In the genomic region with DNA sequence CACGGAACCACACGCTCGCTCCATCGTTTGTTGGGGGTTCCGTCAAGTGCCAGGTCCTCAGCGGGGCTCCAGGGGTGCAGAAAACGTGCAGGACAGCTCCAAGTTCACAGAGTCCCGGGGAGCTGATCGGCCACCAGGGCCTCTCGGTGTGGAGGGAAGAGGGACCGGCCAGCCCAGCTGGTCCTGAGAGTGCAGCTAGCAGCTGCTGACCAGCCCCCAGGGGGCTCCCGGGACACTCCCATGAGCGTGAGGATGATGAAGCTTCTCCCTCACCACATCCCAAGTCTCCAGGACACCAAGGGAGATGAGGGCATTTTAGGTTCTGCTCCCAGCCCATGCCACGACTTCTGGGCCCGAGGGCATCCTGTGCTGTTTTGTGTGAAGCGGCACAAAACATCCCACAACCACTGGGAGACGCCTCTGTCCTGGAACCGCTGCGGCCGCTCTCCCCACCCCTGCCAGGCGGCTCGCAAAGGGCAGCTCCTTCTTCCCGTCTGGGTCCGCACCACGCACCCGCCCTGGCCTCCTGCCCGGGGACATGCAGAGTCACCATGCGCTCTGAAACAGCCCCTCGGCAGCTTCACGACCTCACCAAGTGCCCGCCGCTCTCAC, we compare ENCODE assay signal across 1 cellular context.
TF ChIP-seq lines count a peak whose summit lies in the region.

No MANE protein-coding gene starts in this region.

TF ChIP-seq in H1, 55 proteins besides CTCF, POLR2A, EP300 and RAD21:
- no peak for TF ChIP-seq TAF1 (IDR thresholded peaks at IDR 0.05; ENCODE audit: low read depth, low read length)
- no peak for TF ChIP-seq RNF2 (IDR thresholded peaks at IDR 0.05; ENCODE audit: borderline replicate concordance, low read depth, low read length, missing control alignments, poor library complexity, severe bottlenecking)
- TF ChIP-seq HDAC2 (IDR thresholded peaks at IDR 0.05; ENCODE audit: borderline replicate concordance in 1 of 2, low read depth in 2 of 2, low read length in 2 of 2), result no peak
- no peak for TF ChIP-seq SIRT6 (IDR thresholded peaks at IDR 0.05; ENCODE audit: low read length)
- TF ChIP-seq, protein P1, sequence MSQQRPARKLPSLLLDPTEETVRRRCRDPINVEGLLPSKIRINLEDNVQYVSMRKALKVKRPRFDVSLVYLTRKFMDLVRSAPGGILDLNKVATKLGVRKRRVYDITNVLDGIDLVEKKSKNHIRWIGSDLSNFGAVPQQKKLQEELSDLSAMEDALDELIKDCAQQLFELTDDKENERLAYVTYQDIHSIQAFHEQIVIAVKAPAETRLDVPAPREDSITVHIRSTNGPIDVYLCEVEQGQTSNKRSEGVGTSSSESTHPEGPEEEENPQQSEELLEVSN (IDR thresholded peaks at IDR 0.05), result no peak
- no peak for TF ChIP-seq CTBP2 (IDR thresholded peaks at IDR 0.05; ENCODE audit: borderline replicate concordance, insufficient read depth, insufficient read length, low read length)
- TF ChIP-seq SUZ12 (IDR thresholded peaks at IDR 0.05; ENCODE audit: low read length), result no peak
- TF ChIP-seq SP1 (IDR thresholded peaks at IDR 0.05; ENCODE audit: low read depth, low read length), result no peak
- TF ChIP-seq POLR2AphosphoS5 (IDR thresholded peaks at IDR 0.05; ENCODE audit: low read depth, low read length), result no peak
- TF ChIP-seq, protein P2, sequence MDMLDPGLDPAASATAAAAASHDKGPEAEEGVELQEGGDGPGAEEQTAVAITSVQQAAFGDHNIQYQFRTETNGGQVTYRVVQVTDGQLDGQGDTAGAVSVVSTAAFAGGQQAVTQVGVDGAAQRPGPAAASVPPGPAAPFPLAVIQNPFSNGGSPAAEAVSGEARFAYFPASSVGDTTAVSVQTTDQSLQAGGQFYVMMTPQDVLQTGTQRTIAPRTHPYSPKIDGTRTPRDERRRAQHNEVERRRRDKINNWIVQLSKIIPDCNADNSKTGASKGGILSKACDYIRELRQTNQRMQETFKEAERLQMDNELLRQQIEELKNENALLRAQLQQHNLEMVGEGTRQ (IDR thresholded peaks at IDR 0.05; ENCODE audit: low read length), result no peak
- no peak for TF ChIP-seq CBX5 (IDR thresholded peaks at IDR 0.05; ENCODE audit: low read depth, low read length)
- TF ChIP-seq CHD1 (IDR thresholded peaks at IDR 0.05; ENCODE audit: low read depth, low read length), result no peak
- no peak for TF ChIP-seq BACH1 (IDR thresholded peaks at IDR 0.05; ENCODE audit: low read length)
- no peak for TF ChIP-seq KDM5A (IDR thresholded peaks at IDR 0.05; ENCODE audit: low read length)
- TF ChIP-seq YY1 (IDR thresholded peaks at IDR 0.05; ENCODE audit: low read depth, low read length), result no peak
- TF ChIP-seq, protein P3, sequence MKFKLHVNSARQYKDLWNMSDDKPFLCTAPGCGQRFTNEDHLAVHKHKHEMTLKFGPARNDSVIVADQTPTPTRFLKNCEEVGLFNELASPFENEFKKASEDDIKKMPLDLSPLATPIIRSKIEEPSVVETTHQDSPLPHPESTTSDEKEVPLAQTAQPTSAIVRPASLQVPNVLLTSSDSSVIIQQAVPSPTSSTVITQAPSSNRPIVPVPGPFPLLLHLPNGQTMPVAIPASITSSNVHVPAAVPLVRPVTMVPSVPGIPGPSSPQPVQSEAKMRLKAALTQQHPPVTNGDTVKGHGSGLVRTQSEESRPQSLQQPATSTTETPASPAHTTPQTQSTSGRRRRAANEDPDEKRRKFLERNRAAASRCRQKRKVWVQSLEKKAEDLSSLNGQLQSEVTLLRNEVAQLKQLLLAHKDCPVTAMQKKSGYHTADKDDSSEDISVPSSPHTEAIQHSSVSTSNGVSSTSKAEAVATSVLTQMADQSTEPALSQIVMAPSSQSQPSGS (IDR thresholded peaks at IDR 0.05; ENCODE audit: low read length), result no peak
- TF ChIP-seq, protein P4, sequence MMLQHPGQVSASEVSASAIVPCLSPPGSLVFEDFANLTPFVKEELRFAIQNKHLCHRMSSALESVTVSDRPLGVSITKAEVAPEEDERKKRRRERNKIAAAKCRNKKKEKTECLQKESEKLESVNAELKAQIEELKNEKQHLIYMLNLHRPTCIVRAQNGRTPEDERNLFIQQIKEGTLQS (IDR thresholded peaks at IDR 0.05; ENCODE audit: insufficient read depth, low read depth, low read length), result no peak
- TF ChIP-seq PHF8 (conservative IDR thresholded peaks at IDR 0.05; ENCODE audit: low read depth, low read length), result no peak
TF ChIP-seq in H1: peak in this region for 0.
